Comparison of ENCODE assay signal across 23 cellular contexts in the genomic region with DNA sequence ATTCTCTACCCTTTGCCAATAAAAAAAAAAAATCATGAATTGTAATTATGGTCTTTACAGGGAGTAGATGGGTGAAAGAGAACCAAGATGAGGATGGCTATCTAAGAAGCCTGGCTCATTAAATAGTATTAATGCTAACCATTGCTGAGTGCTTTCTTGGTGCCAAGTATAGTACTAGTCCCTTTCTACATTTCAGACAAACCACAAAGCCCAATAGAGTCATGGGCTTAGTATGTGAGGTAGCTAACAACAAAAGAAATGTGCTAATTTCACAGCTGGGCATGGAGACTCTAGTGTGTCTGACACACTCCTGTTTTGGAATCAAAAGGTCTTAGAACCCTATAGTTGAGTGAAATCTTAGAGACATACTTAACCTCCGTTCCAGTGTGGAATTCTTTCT.
DNase-seq lines count a peak whose midpoint lies in the region; ATAC-seq and TF ChIP-seq lines count a peak whose summit lies in the region.
"Had no signal": no experiment of that assay in that cellular context is flagged by ENCODE, and none has a peak within 500 bp of the region (broad histone marks: within the 10 kb centered on the region; RNA-seq: fewer than 3 reads in every experiment).

No MANE protein-coding gene starts in this region.

- no TSS peak for BruUV-seq in IMR-90 (replicated peaks; lab: Mats Ljungman, UMichigan)

- no peaks in the 10 kb centered on the region for H3K36me3 ChIP-seq in IMR-90 (ENCODE audit: control insufficient read depth, insufficient read depth, low read length)
- H3K36me3 ChIP-seq: BLaER1 had no signal

- dilution Hi-C loops in IMR-90 (cut with HindIII; ENCODE audit: low sequenced_read_pairs, unreplicated experiment) = no loop called here

- H3K4me2 ChIP-seq in IMR-90 (ENCODE audit: low read depth, low read length) = no peak overlapping the region
- H3K4me2 ChIP-seq: BLaER1, PC-9 had no signal

- no peak for TF ChIP-seq RAD21 in IMR-90 (IDR thresholded peaks at IDR 0.05; ENCODE audit: low read length)

- H3K14ac ChIP-seq in IMR-90 (replicated peaks; ENCODE audit: low read depth, low read length) = no peak overlapping the region

- H3K9me1 ChIP-seq in IMR-90 (ENCODE audit: insufficient read depth, low read length) = no peaks in the 10 kb centered on the region

- H4K5ac ChIP-seq in IMR-90 (ENCODE audit: low read depth, low read length) = no peak overlapping the region

- no peak overlapping the region for H3K4me3 ChIP-seq in IMR-90 (ENCODE audit: insufficient read depth, low read depth, low read length)
- H3K4me3 ChIP-seq in astrocyte of the spinal cord (ENCODE audit: low read depth, low read length) = no peak overlapping the region
- H3K4me3 ChIP-seq: BLaER1, GM12878, K562, PC-9 had no signal

- peak; percentile 15 for DNase-seq in IMR-90
- DNase-seq in astrocyte of the spinal cord (ENCODE audit: low read depth, low spot score) = peak; percentile 55
- peak; percentile 53 for DNase-seq in kidney tubule cell (ENCODE audit: low spot score)
- no peak for DNase-seq in KBM-7
- DNase-seq in activated naive CD4-positive, alpha-beta T cell treated with Interleukin-2 at 50 U/mL for 16 hours = no peak
- no peak for DNase-seq in pons (ENCODE audit: low spot score)
- DNase-seq in DMS 273 (lab: John Stamatoyannopoulos, UW; ENCODE audit: unreplicated experiment) = no peak
- DNase-seq: CD4-positive, alpha-beta T cell; COR-L47; DMS 273 treated with DMSO at 0.1 percent for 48 hours; DMS79 treated with DMSO at 0.1 percent for 48 hours; H9; NCI-H1092 treated with DMSO at 0.1 percent for 48 hours; NCI-H146; NCI-H2029; NCI-H2227 treated with DMSO at 0.1 percent for 48 hours; NCI-H510A treated with DMSO at 0.1 percent for 48 hours; NCI-H748 treated with DMSO at 0.1 percent for 48 hours; PC-9; SIG-M5 had no signal

- no peaks in the 10 kb centered on the region for H3K27me3 ChIP-seq in IMR-90 (ENCODE audit: control insufficient read depth, insufficient read depth, low read length)
- H3K27me3 ChIP-seq: BLaER1 had no signal

- no peak overlapping the region for H2BK20ac ChIP-seq in IMR-90 (ENCODE audit: low read depth, low read length)

- no peak overlapping the region for H3K4ac ChIP-seq in IMR-90 (ENCODE audit: low read depth, low read length)

- H3K23ac ChIP-seq in IMR-90 (ENCODE audit: low read depth, low read length) = no peak overlapping the region

- no peak for TF ChIP-seq CTCF in IMR-90 (conservative IDR thresholded peaks at IDR 0.05; ENCODE audit: low read depth, low read length)
- TF ChIP-seq CTCF in astrocyte of the spinal cord (IDR thresholded peaks at IDR 0.05; ENCODE audit: low read depth, low read length) = no peak

- H3K27ac ChIP-seq in IMR-90 (ENCODE audit: insufficient read depth, low read length) = no peak overlapping the region
- H3K27ac ChIP-seq: BLaER1, PC-9 had no signal

- no peaks in the 10 kb centered on the region for H3K4me1 ChIP-seq in IMR-90 (ENCODE audit: control insufficient read depth, insufficient read depth, low read length)
- H3K4me1 ChIP-seq: BLaER1 had no signal

- H2BK120ac ChIP-seq in IMR-90 (ENCODE audit: low read depth, low read length) = no peak overlapping the region

- H2BK5ac ChIP-seq in IMR-90 (ENCODE audit: low read depth, low read length, poor library complexity, severe bottlenecking) = no peak overlapping the region

- no peak overlapping the region for H2BK15ac ChIP-seq in IMR-90 (ENCODE audit: low read depth, low read length)

- no peak overlapping the region for H4K8ac ChIP-seq in IMR-90 (ENCODE audit: low read depth in 2 of 2, low read length in 2 of 2)

- H3K9me3 ChIP-seq in IMR-90 (ENCODE audit: control insufficient read depth, insufficient read depth, low read length) = no peaks in the 10 kb centered on the region
- H3K9me3 ChIP-seq: BLaER1 had no signal

- no peak overlapping the region for H2AK5ac ChIP-seq in IMR-90 (ENCODE audit: low read depth, low read length)

- POLR2A ChIA-PET in IMR-90 (lab: Charles Lee; ENCODE audit: unreplicated experiment) = interaction anchor here (0.5 kb wide), 1 partner anchor 9 kb away, joined by 3 read pairs; no protein-coding TSS in a partner anchor

- intact Hi-C loops in IMR-90 (cut with micrococcal nuclease) = no loop called here

- no peaks in the 10 kb centered on the region for H4K20me1 ChIP-seq in IMR-90 (ENCODE audit: insufficient read depth, low read length)
- H4K20me1 ChIP-seq: BLaER1 had no signal

- no peak overlapping the region for H3K18ac ChIP-seq in IMR-90 (ENCODE audit: low read depth, low read length)

- TF ChIP-seq POLR2A in IMR-90 (IDR thresholded peaks at IDR 0.05; ENCODE audit: low read depth, low read length) = no peak

- H2AK9ac ChIP-seq in IMR-90 (replicated peaks; ENCODE audit: low read depth, low read length, poor library complexity) = no peak overlapping the region

- no CpG with 5 or more reads among the region's 1 CpG for WGBS in IMR-90 (ENCODE audit: extremely low coverage in 2 of 2, insufficient read length in 1 of 2), 2 experiments

- no peaks in the 10 kb centered on the region for H3K79me1 ChIP-seq in IMR-90 (ENCODE audit: low read depth in 1 of 2, low read length in 2 of 2)

- H4K91ac ChIP-seq in IMR-90 (ENCODE audit: insufficient read depth, low read depth, low read length) = no peak overlapping the region

- no peak overlapping the region for H3K9ac ChIP-seq in IMR-90 (ENCODE audit: low read depth, low read length)
- H3K9ac ChIP-seq: BLaER1 had no signal

- in situ Hi-C loops in IMR-90 (cut with MboI; ENCODE audit: low sequenced_read_pairs) (no loop called here), astrocyte of the spinal cord (cut with HindIII; ENCODE audit: low sequenced_read_pairs) (no loop called here), KBM-7 (cut with MboI; ENCODE audit: low pct_unique_long_range_greater_than_20kb, low sequenced_read_pairs) (no loop called here)

- no peak overlapping the region for H2AFZ ChIP-seq in IMR-90 (replicated peaks; ENCODE audit: low read length, poor library complexity)
- H2AFZ ChIP-seq: PC-9 had no signal

- H3K56ac ChIP-seq in IMR-90 (ENCODE audit: extremely low read depth, insufficient read depth, low read length) = no peak overlapping the region

- no peak for ATAC-seq in IMR-90 (ENCODE audit: low read depth)
- ATAC-seq: GM12878, K562 had no signal

- CTCF ChIA-PET in IMR-90 (lab: Yijun Ruan, JAX) = no interaction called here

TF ChIP-seq in IMR-90, 13 proteins besides CTCF, POLR2A, EP300 and RAD21:
- TF ChIP-seq MXI1 (IDR thresholded peaks at IDR 0.05; ENCODE audit: borderline replicate concordance, low read depth, low read length) = no peak
- TF ChIP-seq RCOR1 (IDR thresholded peaks at IDR 0.05; ENCODE audit: insufficient replicate concordance, low read length) = no peak
- no peak for TF ChIP-seq RFX5 (IDR thresholded peaks at IDR 0.05; ENCODE audit: low read depth, low read length)
- TF ChIP-seq FOS (IDR thresholded peaks at IDR 0.05; ENCODE audit: low read depth, low read length) = no peak
- TF ChIP-seq, protein P1, sequence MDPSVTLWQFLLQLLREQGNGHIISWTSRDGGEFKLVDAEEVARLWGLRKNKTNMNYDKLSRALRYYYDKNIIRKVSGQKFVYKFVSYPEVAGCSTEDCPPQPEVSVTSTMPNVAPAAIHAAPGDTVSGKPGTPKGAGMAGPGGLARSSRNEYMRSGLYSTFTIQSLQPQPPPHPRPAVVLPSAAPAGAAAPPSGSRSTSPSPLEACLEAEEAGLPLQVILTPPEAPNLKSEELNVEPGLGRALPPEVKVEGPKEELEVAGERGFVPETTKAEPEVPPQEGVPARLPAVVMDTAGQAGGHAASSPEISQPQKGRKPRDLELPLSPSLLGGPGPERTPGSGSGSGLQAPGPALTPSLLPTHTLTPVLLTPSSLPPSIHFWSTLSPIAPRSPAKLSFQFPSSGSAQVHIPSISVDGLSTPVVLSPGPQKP (IDR thresholded peaks at IDR 0.05; ENCODE audit: borderline replicate concordance, low read depth, low read length) = no peak
- no peak for TF ChIP-seq MAZ (IDR thresholded peaks at IDR 0.05; ENCODE audit: borderline replicate concordance, low read depth, low read length)
- no peak for TF ChIP-seq MAFK (IDR thresholded peaks at IDR 0.05; ENCODE audit: low read depth, low read length)
- TF ChIP-seq BHLHE40 (IDR thresholded peaks at IDR 0.05; ENCODE audit: low read depth, low read length) = no peak
- TF ChIP-seq NFE2L2 (IDR thresholded peaks at IDR 0.05; ENCODE audit: low read depth, low read length) = no peak
- TF ChIP-seq CHD1 (IDR thresholded peaks at IDR 0.05; ENCODE audit: low read depth, low read length) = no peak
- TF ChIP-seq, protein P2, sequence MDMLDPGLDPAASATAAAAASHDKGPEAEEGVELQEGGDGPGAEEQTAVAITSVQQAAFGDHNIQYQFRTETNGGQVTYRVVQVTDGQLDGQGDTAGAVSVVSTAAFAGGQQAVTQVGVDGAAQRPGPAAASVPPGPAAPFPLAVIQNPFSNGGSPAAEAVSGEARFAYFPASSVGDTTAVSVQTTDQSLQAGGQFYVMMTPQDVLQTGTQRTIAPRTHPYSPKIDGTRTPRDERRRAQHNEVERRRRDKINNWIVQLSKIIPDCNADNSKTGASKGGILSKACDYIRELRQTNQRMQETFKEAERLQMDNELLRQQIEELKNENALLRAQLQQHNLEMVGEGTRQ (IDR thresholded peaks at IDR 0.05; ENCODE audit: low read depth, low read length) = no peak
- no peak for TF ChIP-seq CEBPB (IDR thresholded peaks at IDR 0.05; ENCODE audit: low read depth, low read length)
- TF ChIP-seq SMC3 (IDR thresholded peaks at IDR 0.05; ENCODE audit: low read depth, low read length) = no peak
TF ChIP-seq in IMR-90: peak in this region for 0.

Comparison
In these comparisons a context has a peak if more than half of its experiments do, and no peak if none do; other contexts are left out.
1. DNase-seq: peak in IMR-90 (single experiment), astrocyte of the spinal cord (single experiment) and kidney tubule cell (single experiment); none in KBM-7 (single experiment), activated naive CD4-positive, alpha-beta T cell treated with Interleukin-2 at 50 U/mL for 16 hours (single experiment), pons (single experiment) and DMS 273 (single experiment).